ENCODE assay signal across 22 cellular contexts in the genomic region with DNA sequence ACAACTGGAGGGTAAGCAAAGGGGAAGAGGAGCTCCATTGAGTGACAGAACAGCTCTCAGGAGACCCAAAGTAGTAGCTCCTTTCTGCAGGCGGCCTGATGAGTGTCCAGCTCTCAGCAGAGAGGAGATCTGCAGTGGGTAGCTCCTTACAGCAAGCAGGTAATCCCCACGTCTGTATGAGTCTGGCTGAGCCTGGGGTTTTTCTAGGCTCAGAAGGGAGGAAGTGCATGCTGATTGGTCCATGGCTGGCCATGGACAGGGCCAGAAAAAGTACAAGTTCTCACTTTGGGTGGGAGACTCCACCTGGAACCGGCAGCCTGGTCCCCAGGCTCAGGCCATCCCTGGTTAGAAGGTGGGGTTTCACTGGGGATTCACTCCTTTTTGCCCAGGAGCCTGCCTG. TPM values are rescaled to one million over a fixed set of nuclear protein-coding genes. Genes with fewer than 3 reads are reported as not detected.
A peak's percentile ranks its signal among the peaks of the same experiment; 100 is the strongest.
DNase-seq lines count a peak whose midpoint lies in the region; ATAC-seq, FAIRE-seq and TF ChIP-seq lines count a peak whose summit lies in the region.
"Had no signal": no experiment of that assay in that cellular context is flagged by ENCODE, and none has a peak within 500 bp of the region (broad histone marks: within the 10 kb centered on the region; RNA-seq: fewer than 3 reads in every experiment).

No MANE protein-coding gene starts in this region.

- no peak for TF ChIP-seq RAD21 in GM12878 (IDR thresholded peaks at IDR 0.05; ENCODE audit: insufficient read depth, low read depth, low read length)

- POLR2A ChIA-PET in HEK293 (lab: Yijun Ruan, JAX) = no interaction called here
- POLR2A ChIA-PET in GM12878 (lab: Charles Lee) = no interaction called here

- ATAC-seq in GM12878 (peak; percentile 42; the same call in 2 of the 3 replicates), sciatic nerve (peak; percentile 20)

- H3K27ac ChIP-seq in HEK293 (ENCODE audit: extremely low read depth, low read depth, low read length) (no peak overlapping the region), GM12878 (ENCODE audit: control insufficient read depth, insufficient read depth) (no peak overlapping the region), endodermal cell (ENCODE audit: low read depth, low read length) (no peak overlapping the region)
- H3K27ac ChIP-seq: A549, C4-2B, HL-60 had no signal

- H4K20me1 ChIP-seq in GM12878 (ENCODE audit: control insufficient read depth, insufficient read depth) = no peaks in the 10 kb centered on the region

- H3K79me2 ChIP-seq in GM12878 (ENCODE audit: control insufficient read depth, insufficient read depth, low read length) = no peaks in the 10 kb centered on the region

- CTCF ChIA-PET in HEK293 (lab: Yijun Ruan, JAX) = no interaction called here
- CTCF ChIA-PET in GM12878 (lab: Yijun Ruan, JAX) = interaction anchor here (0.9 to 1.4 kb wide), 2 partner anchors 8 to 18 kb away, joined by 3 read pairs; no protein-coding TSS in a partner anchor

- H3K4me3 Mint-ChIP-seq in endodermal cell = no peak overlapping the region
- H3K4me3 Mint-ChIP-seq: CD4-positive, alpha-beta memory T cell; H9; HFFc6 had no signal

- H2AFZ ChIP-seq in GM12878 (ENCODE audit: control insufficient read depth, low read depth, low read length) = no peak overlapping the region

- 67% methylated on average over 3 of the region's 3 CpGs for WGBS in GM12878 (ENCODE audit: insufficient coverage, insufficient replicate concordance, low lambda C conversion rate, missing lambda C conversion rate)
- 83 to 94% methylated on average over 1 to 3 of the region's 3 CpGs for WGBS in endodermal cell (ENCODE audit: insufficient coverage in 1 of 2, insufficient read length in 1 of 2), 2 experiments

- TF ChIP-seq CTCF in HEK293 (tag by site-specific recombination; IDR thresholded peaks at IDR 0.05) (no peak), GM12878 (IDR thresholded peaks at IDR 0.05 in 2 of 3, conservative IDR thresholded peaks at IDR 0.05 in 1 of 3; ENCODE audit: control insufficient read depth in 2 of 3, extremely low read depth in 1 of 3, insufficient read depth in 1 of 3, low read depth in 3 of 3, low read length in 3 of 3) (no peak), endodermal cell (conservative IDR thresholded peaks at IDR 0.05) (no peak)

- in situ Hi-C loops in GM12878 (cut with MboI) = no loop called here

- SMC1A ChIA-PET in GM12878 (lab: Charles Lee; ENCODE audit: uncharacterized antibody, unreplicated experiment) = interaction anchor here (0.6 to 3.2 kb wide), 4 partner anchors 8 to 33 kb away, joined by 3 to 15 read pairs (median 3); no protein-coding TSS in a partner anchor

- H3K27ac Mint-ChIP-seq in endodermal cell = no peak overlapping the region
- H3K27ac Mint-ChIP-seq: CD4-positive, alpha-beta memory T cell; H9; HFFc6 had no signal

- TF ChIP-seq POLR2A in GM12878 (IDR thresholded peaks at IDR 0.05; ENCODE audit: low read depth, low read length) = no peak

- no peaks in the 10 kb centered on the region for H3K4me1 Mint-ChIP-seq in endodermal cell
- H3K4me1 Mint-ChIP-seq: CD4-positive, alpha-beta memory T cell had no signal

- FAIRE-seq in GM12878 (lab: Jason Lieb, UNC) = no peak
- FAIRE-seq: A549, D721Med, G401.6, GM12892, GM19239 had no signal

- H3K36me3 ChIP-seq in HEK293 (ENCODE audit: control insufficient read depth in 2 of 2, insufficient read depth in 1 of 2, low read length in 2 of 2) = no peaks in the 10 kb centered on the region
- H3K36me3 ChIP-seq in GM12878 (ENCODE audit: control insufficient read depth in 2 of 2, insufficient read depth in 2 of 2, low read length in 1 of 2) = peaks cover 2 to 7% of the 10 kb centered on the region in 2 experiments; a peak in 2 of 4 replicates
- H3K36me3 ChIP-seq in endodermal cell (ENCODE audit: control insufficient read depth, insufficient read depth, low read length) = no peaks in the 10 kb centered on the region
- H3K36me3 ChIP-seq: BE2C had no signal

- no peak for TF ChIP-seq EP300 in GM12878 (IDR thresholded peaks at IDR 0.05; ENCODE audit: borderline replicate concordance in 1 of 2, control insufficient read depth in 1 of 2, low read depth in 2 of 2, low read length in 2 of 2)

- no peaks in the 10 kb centered on the region for H3K9me3 Mint-ChIP-seq in endodermal cell
- H3K9me3 Mint-ChIP-seq: CD4-positive, alpha-beta memory T cell; H9; HFFc6 had no signal

- H3K27me3 ChIP-seq in GM12878 (replicated peaks in 1 of 2; ENCODE audit: control insufficient read depth in 2 of 2, insufficient read depth in 2 of 2, low read length in 1 of 2) (no peaks in the 10 kb centered on the region), endodermal cell (ENCODE audit: control insufficient read depth, insufficient read depth, low read length, poor library complexity, severe bottlenecking) (no peaks in the 10 kb centered on the region)
- H3K27me3 ChIP-seq: BE2C had no signal

- H3K9me3 ChIP-seq in HEK293 (ENCODE audit: control insufficient read depth, insufficient read depth, low read depth, low read length) = no peaks in the 10 kb centered on the region
- H3K9me3 ChIP-seq in GM12878 (replicated peaks; ENCODE audit: control insufficient read depth, insufficient read depth, low read length) = no peaks in the 10 kb centered on the region
- no peaks in the 10 kb centered on the region for H3K9me3 ChIP-seq in endodermal cell (ENCODE audit: control insufficient read depth, low read length)
- H3K9me3 ChIP-seq: A549, BE2C had no signal

- intact Hi-C loops in GM12878 (cut with micrococcal nuclease; ENCODE audit: unreplicated experiment) = no loop called here
- intact Hi-C loops in sciatic nerve (cut with DNase I) = no loop called here

- H3K4me2 ChIP-seq in GM12878 (ENCODE audit: control insufficient read depth, insufficient read depth) = no peak overlapping the region
- H3K4me2 ChIP-seq: A549 had no signal

- H3K27me3 Mint-ChIP-seq in endodermal cell (ENCODE audit: insufficient read depth) = no peaks in the 10 kb centered on the region
- H3K27me3 Mint-ChIP-seq: CD4-positive, alpha-beta memory T cell had no signal

- H3K9ac ChIP-seq in GM12878 (ENCODE audit: control insufficient read depth, insufficient read depth, low read length) = no peak overlapping the region
- no peak overlapping the region for H3K9ac ChIP-seq in endodermal cell (ENCODE audit: extremely low read depth, low read length, poor library complexity, severe bottlenecking)

- no peaks in the 10 kb centered on the region for H3K36me3 Mint-ChIP-seq in endodermal cell (ENCODE audit: low read depth)

- DNase-seq in GM12878 (ENCODE audit: low read depth, low spot score) (no peak), endodermal cell (peak; percentile 50), sciatic nerve (ENCODE audit: low spot score) (no peak), SHP77 treated with DMSO at 0.1 percent for 48 hours (lab: John Stamatoyannopoulos, UW) (no peak), NCI-H1930 (lab: John Stamatoyannopoulos, UW) (no peak), LoVo (ENCODE audit: low spot score) (no peak)
- DNase-seq: CD4-positive, alpha-beta memory T cell; COR-L47; DMS153; DMS79 treated with DMSO at 0.1 percent for 48 hours; EL; H9; HFFc6 had no signal

- H3K4me1 ChIP-seq in HEK293 (ENCODE audit: control insufficient read depth, insufficient read depth, low read length) (peaks cover 13% of the 10 kb centered on the region), GM12878 (ENCODE audit: control insufficient read depth, insufficient read depth, low read length) (no peaks in the 10 kb centered on the region), endodermal cell (ENCODE audit: control insufficient read depth, insufficient read depth, low read length) (no peaks in the 10 kb centered on the region)
- H3K4me1 ChIP-seq: BE2C had no signal

- RAD21 ChIA-PET in GM12878 (lab: Charles Lee; ENCODE audit: unreplicated experiment) = no interaction called here

- H3K4me3 ChIP-seq in HEK293 (ENCODE audit: low read depth, low read length) (no peak overlapping the region), GM12878 (no peak overlapping the region), endodermal cell (ENCODE audit: low read length) (no peak overlapping the region)
- H3K4me3 ChIP-seq: A549 had no signal

- no TSS peak for BruUV-seq in GM12878 (replicated peaks; lab: Mats Ljungman, UMichigan)

TF ChIP-seq in HEK293, 187 proteins besides CTCF, POLR2A, EP300 and RAD21 (continues in another document):
- TF ChIP-seq ZNF354C (tag by site-specific recombination; IDR thresholded peaks at IDR 0.05; ENCODE audit: borderline replicate concordance, low read depth) = no peak
- TF ChIP-seq SP2 (tag by site-specific recombination; IDR thresholded peaks at IDR 0.05) = no peak
- no peak for TF ChIP-seq ZNF610 (tag by site-specific recombination; IDR thresholded peaks at IDR 0.05; ENCODE audit: borderline replicate concordance)
- TF ChIP-seq ZNF341 (tag by site-specific recombination; IDR thresholded peaks at IDR 0.05; ENCODE audit: low read depth) = 0 out of 2 replicates have a peak, but pooled peaks have one; percentile 3

TF ChIP-seq in GM12878, 131 proteins besides CTCF, POLR2A, EP300 and RAD21:
- TF ChIP-seq ETV6 (conservative IDR thresholded peaks at IDR 0.05 in 1 of 2, IDR thresholded peaks at IDR 0.05 in 1 of 2; ENCODE audit: borderline replicate concordance in 1 of 2, low read depth in 1 of 2) (no peak), FOXK2 (IDR thresholded peaks at IDR 0.05) (no peak)

RNA-seq across cellular contexts. Expression of a gene that starts 50.9 kb away (rescaled TPM):
- total RNA-seq in GM12878 (2013; cell fraction: nucleolus; rRNA removed) = 34.4 and 36.2 TPM in 2 replicates
- 9.3 and 11.4 TPM in 2 replicates for total RNA-seq in GM12878 (2014; rRNA removed)
- total RNA-seq in GM12878 (2014; rRNA removed; fragmentation: Illumina TruSeq; extraction: Trizol) = 10.1 and 10.7 TPM in 2 replicates
- total RNA-seq in GM12878 (2021) = 10.4 and 10.7 TPM in 2 replicates
- polyA plus RNA-seq in GM12878 (2011; ENCODE audit: low read depth) = 3.5 TPM
- 14.3 and 18.4 TPM in 2 replicates for polyA plus RNA-seq in GM12878 (2011; rRNA removed)
- 7.5 and 8.5 TPM in 2 replicates for polyA plus RNA-seq in GM12878 (2011; cell fraction: cytosol; rRNA removed)
- polyA plus RNA-seq in GM12878 (2011; cell fraction: nucleus; rRNA removed) = 15.2 and 18.9 TPM in 2 replicates
- 5.0 and 9.4 TPM in 2 replicates for polyA plus RNA-seq in GM12878 (2012)
- 10.6 and 13.8 TPM in 2 replicates for polyA plus RNA-seq in GM12878 (2014; fragmentation: Illumina TruSeq; extraction: Trizol)
- polyA plus RNA-seq in GM12878 (2014; fragmentation: Nextera tagmentation; extraction: Ambion mirVana) = 1 to 10 TPM; 4.3 to 5.6 TPM
- polyA plus RNA-seq in GM12878 (2014; rRNA removed) = 8.6 and 11.0 TPM in 2 replicates
- polyA plus RNA-seq in GM12878 (2016; fragmentation: Nextera tagmentation; extraction: Ambion mirVana) = 10 to 100 TPM in 1 of 2 experiments, 1 to 10 TPM in 1; 9.0 to 11.7 TPM
- 17.0 and 18.2 TPM in 2 replicates for polyA minus RNA-seq in GM12878 (2011; rRNA and poly(A)+ RNA removed)
- 2.4 TPM in 2 replicates for polyA minus RNA-seq in GM12878 (2011; cell fraction: cytosol; rRNA and poly(A)+ RNA removed)
- 16.9 and 19.0 TPM in 2 replicates for polyA minus RNA-seq in GM12878 (2011; cell fraction: nucleus; rRNA and poly(A)+ RNA removed)
- 1 to 10 TPM; 7.9 to 8.1 TPM for total RNA-seq in endodermal cell
- polyA plus RNA-seq in endodermal cell (2013, experiment 1 of 2) = 7.9 TPM
- 6.7 TPM for polyA plus RNA-seq in endodermal cell (2013, experiment 2 of 2)
- total RNA-seq in sciatic nerve = 12.1 TPM
